In the genomic region with DNA sequence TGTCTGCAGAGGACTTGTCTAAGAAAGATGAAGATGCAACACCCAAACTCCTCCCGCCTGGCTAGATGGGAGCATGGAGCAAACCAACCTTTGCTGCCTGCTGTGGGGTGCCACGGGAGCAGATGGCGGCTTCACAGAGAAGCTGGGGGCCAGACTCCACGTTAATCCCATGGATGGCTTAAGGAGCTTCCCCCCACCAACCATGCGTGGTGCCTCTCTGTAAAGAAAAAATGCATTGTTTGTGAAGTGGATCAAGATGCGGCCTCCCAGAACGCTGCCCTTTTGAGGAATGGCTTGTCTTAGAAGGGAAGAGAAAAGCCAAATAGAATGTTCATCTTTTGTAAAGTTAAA, we compare ENCODE assay signal across 20 cellular contexts.
"Had no signal": no experiment of that assay in that cellular context is flagged by ENCODE, and none has a peak within 500 bp of the region (broad histone marks: within the 10 kb centered on the region; RNA-seq: fewer than 3 reads in every experiment).

No MANE protein-coding gene starts in this region.

- H3K27ac Mint-ChIP-seq: activated CD4-positive, alpha-beta T cell treated with anti-CD3 and anti-CD28 coated beads, Interleukin-2, amount 10 ng/mL, durations not matched to agents 24 days and 14 days; activated CD8-positive, alpha-beta T cell treated with anti-CD3 and anti-CD28 coated beads, Interleukin-2, amount 10 ng/mL, durations not matched to agents 7 days and 5 days; naive thymus-derived CD4-positive, alpha-beta T cell; stimulated activated naive CD8-positive, alpha-beta T cell treated with anti-CD3 and anti-CD28 coated beads, Interleukin-15, Interleukin-2, amounts not matched to agents 100 ng/mL and 50 ng/mL, for 24 hours had no signal

- H3K4me1 Mint-ChIP-seq: activated CD4-positive, alpha-beta T cell treated with anti-CD3 and anti-CD28 coated beads, Interleukin-2, amount 10 ng/mL, durations not matched to agents 24 days and 14 days had no signal

- H3K27me3 ChIP-seq: ascending aorta, esophagus squamous epithelium, suprapubic skin, upper lobe of left lung had no signal

- H3K9me3 Mint-ChIP-seq: activated CD4-positive, alpha-beta T cell treated with anti-CD3 and anti-CD28 coated beads, Interleukin-2, amount 10 ng/mL, durations not matched to agents 24 days and 14 days; immature natural killer cell; naive thymus-derived CD4-positive, alpha-beta T cell; stimulated activated naive CD8-positive, alpha-beta T cell treated with anti-CD3 and anti-CD28 coated beads, Interleukin-15, Interleukin-2, amounts not matched to agents 100 ng/mL and 50 ng/mL, for 24 hours had no signal

- H3K4me3 ChIP-seq: ascending aorta, esophagus squamous epithelium, SK-N-MC, suprapubic skin, upper lobe of left lung had no signal

- H3K27ac ChIP-seq: ascending aorta, esophagus squamous epithelium, SK-N-MC, suprapubic skin had no signal

- H3K4me1 ChIP-seq: ascending aorta, esophagus squamous epithelium, suprapubic skin had no signal

- H3K27me3 Mint-ChIP-seq: activated CD4-positive, alpha-beta T cell treated with anti-CD3 and anti-CD28 coated beads, Interleukin-2, amount 10 ng/mL, durations not matched to agents 24 days and 14 days; naive thymus-derived CD4-positive, alpha-beta T cell; stimulated activated naive CD8-positive, alpha-beta T cell treated with anti-CD3 and anti-CD28 coated beads, Interleukin-15, Interleukin-2, amounts not matched to agents 100 ng/mL and 50 ng/mL, for 24 hours had no signal

- H3K9me3 ChIP-seq: ascending aorta, esophagus squamous epithelium, suprapubic skin, upper lobe of left lung had no signal

- H3K4me3 Mint-ChIP-seq: activated CD4-positive, alpha-beta T cell treated with anti-CD3 and anti-CD28 coated beads, Interleukin-2, amount 10 ng/mL, durations not matched to agents 24 days and 14 days; activated CD8-positive, alpha-beta T cell treated with anti-CD3 and anti-CD28 coated beads, Interleukin-2, amount 10 ng/mL, durations not matched to agents 7 days and 5 days; immature natural killer cell; naive thymus-derived CD4-positive, alpha-beta T cell; stimulated activated naive CD8-positive, alpha-beta T cell treated with anti-CD3 and anti-CD28 coated beads, Interleukin-15, Interleukin-2, amounts not matched to agents 100 ng/mL and 50 ng/mL, for 24 hours had no signal

- DNase-seq: activated CD4-positive, alpha-beta T cell treated with anti-CD3 and anti-CD28 coated beads, Interleukin-2, amount 10 ng/mL, durations not matched to agents 24 days and 14 days; activated CD4-positive, CD25-positive, alpha-beta regulatory T cell; activated CD8-positive, alpha-beta memory T cell treated with anti-CD3 and anti-CD28 coated beads, Interleukin-2, amount 50 U/mL, for 4 hours; activated CD8-positive, alpha-beta T cell treated with anti-CD3 and anti-CD28 coated beads, Interleukin-2, amount 10 ng/mL, durations not matched to agents 7 days and 5 days; activated effector memory CD4-positive, alpha-beta T cell treated with Interleukin-2 at 50 U/mL for 16 hours; activated naive CD4-positive, alpha-beta T cell treated with anti-CD3 and anti-CD28 coated beads, Interleukin-2, amount 50 U/mL, for 16 hours; activated T-cell treated with anti-CD3 and anti-CD28 coated beads, Interleukin-2, amount 50 U/mL, for 48 hours; effector CD8-positive, alpha-beta T cell; esophagus squamous epithelium; immature natural killer cell; kidney glomerular epithelial cell; left ventricle myocardium superior; mesendoderm; naive thymus-derived CD4-positive, alpha-beta T cell; nucleus accumbens had no signal
